1 cellular context compared by ENCODE assay signal in genomic region chr9:125241000-125241862, GRCh38.
TF ChIP-seq lines count a peak whose summit lies in the region.

Gene HSPA5 (minus strand): TSS chr9:125241343. CDS start chr9:125241126, 217 bp downstream.

TF ChIP-seq in WTC11, 78 proteins besides CTCF, POLR2A, EP300 and RAD21 (continued from another document and continues in another):
- TF ChIP-seq ELF4 (CRISPR knock-in tag; IDR thresholded peaks at IDR 0.05; ENCODE audit: low read depth): no peak
- TF ChIP-seq EMX1 (CRISPR knock-in tag; IDR thresholded peaks at IDR 0.05): no peak
- TF ChIP-seq, protein P1, sequence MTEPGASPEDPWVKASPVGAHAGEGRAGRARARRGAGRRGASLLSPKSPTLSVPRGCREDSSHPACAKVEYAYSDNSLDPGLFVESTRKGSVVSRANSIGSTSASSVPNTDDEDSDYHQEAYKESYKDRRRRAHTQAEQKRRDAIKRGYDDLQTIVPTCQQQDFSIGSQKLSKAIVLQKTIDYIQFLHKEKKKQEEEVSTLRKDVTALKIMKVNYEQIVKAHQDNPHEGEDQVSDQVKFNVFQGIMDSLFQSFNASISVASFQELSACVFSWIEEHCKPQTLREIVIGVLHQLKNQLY (CRISPR knock-in tag; IDR thresholded peaks at IDR 0.05): no peak
- no peak for TF ChIP-seq ZBTB21 (CRISPR knock-in tag; IDR thresholded peaks at IDR 0.05; ENCODE audit: borderline replicate concordance)
- peak; percentile 59; the same call in 1 of the 2 replicates for TF ChIP-seq NFE2L1 (CRISPR knock-in tag; IDR thresholded peaks at IDR 0.05)
- TF ChIP-seq, protein P2, sequence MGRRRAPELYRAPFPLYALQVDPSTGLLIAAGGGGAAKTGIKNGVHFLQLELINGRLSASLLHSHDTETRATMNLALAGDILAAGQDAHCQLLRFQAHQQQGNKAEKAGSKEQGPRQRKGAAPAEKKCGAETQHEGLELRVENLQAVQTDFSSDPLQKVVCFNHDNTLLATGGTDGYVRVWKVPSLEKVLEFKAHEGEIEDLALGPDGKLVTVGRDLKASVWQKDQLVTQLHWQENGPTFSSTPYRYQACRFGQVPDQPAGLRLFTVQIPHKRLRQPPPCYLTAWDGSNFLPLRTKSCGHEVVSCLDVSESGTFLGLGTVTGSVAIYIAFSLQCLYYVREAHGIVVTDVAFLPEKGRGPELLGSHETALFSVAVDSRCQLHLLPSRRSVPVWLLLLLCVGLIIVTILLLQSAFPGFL (CRISPR knock-in tag; IDR thresholded peaks at IDR 0.05; ENCODE audit: borderline replicate concordance): no peak
- TF ChIP-seq CBFB (CRISPR knock-in tag; IDR thresholded peaks at IDR 0.05; ENCODE audit: low read depth): no peak
- no peak for TF ChIP-seq AFF4 (CRISPR knock-in tag; IDR thresholded peaks at IDR 0.05; ENCODE audit: borderline replicate concordance)
- no peak for TF ChIP-seq ESRRA (CRISPR knock-in tag; IDR thresholded peaks at IDR 0.05; ENCODE audit: borderline replicate concordance)
- TF ChIP-seq, protein P3, sequence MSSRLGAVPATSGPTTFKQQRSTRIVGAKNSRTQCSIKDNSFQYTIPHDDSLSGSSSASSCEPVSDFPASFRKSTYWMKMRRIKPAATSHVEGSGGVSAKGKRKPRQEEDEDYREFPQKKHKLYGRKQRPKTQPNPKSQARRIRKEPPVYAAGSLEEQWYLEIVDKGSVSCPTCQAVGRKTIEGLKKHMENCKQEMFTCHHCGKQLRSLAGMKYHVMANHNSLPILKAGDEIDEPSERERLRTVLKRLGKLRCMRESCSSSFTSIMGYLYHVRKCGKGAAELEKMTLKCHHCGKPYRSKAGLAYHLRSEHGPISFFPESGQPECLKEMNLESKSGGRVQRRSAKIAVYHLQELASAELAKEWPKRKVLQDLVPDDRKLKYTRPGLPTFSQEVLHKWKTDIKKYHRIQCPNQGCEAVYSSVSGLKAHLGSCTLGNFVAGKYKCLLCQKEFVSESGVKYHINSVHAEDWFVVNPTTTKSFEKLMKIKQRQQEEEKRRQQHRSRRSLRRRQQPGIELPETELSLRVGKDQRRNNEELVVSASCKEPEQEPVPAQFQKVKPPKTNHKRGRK (CRISPR knock-in tag; IDR thresholded peaks at IDR 0.05; ENCODE audit: borderline replicate concordance): no peak
- TF ChIP-seq ATF1 (CRISPR knock-in tag; IDR thresholded peaks at IDR 0.05): peak; percentile 38
- TF ChIP-seq, protein P4, sequence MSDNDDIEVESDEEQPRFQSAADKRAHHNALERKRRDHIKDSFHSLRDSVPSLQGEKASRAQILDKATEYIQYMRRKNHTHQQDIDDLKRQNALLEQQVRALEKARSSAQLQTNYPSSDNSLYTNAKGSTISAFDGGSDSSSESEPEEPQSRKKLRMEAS (CRISPR knock-in tag; IDR thresholded peaks at IDR 0.05): peak; percentile 54; the same call in 1 of the 2 replicates
- TF ChIP-seq PRRX2 (CRISPR knock-in tag; IDR thresholded peaks at IDR 0.05): peak; percentile 52; the same call in 1 of the 2 replicates
- TF ChIP-seq, protein P5, sequence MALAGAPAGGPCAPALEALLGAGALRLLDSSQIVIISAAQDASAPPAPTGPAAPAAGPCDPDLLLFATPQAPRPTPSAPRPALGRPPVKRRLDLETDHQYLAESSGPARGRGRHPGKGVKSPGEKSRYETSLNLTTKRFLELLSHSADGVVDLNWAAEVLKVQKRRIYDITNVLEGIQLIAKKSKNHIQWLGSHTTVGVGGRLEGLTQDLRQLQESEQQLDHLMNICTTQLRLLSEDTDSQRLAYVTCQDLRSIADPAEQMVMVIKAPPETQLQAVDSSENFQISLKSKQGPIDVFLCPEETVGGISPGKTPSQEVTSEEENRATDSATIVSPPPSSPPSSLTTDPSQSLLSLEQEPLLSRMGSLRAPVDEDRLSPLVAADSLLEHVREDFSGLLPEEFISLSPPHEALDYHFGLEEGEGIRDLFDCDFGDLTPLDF (CRISPR knock-in tag; IDR thresholded peaks at IDR 0.05): no peak
- no peak for TF ChIP-seq ZMAT4 (CRISPR knock-in tag; IDR thresholded peaks at IDR 0.05)
- TF ChIP-seq, protein P6, sequence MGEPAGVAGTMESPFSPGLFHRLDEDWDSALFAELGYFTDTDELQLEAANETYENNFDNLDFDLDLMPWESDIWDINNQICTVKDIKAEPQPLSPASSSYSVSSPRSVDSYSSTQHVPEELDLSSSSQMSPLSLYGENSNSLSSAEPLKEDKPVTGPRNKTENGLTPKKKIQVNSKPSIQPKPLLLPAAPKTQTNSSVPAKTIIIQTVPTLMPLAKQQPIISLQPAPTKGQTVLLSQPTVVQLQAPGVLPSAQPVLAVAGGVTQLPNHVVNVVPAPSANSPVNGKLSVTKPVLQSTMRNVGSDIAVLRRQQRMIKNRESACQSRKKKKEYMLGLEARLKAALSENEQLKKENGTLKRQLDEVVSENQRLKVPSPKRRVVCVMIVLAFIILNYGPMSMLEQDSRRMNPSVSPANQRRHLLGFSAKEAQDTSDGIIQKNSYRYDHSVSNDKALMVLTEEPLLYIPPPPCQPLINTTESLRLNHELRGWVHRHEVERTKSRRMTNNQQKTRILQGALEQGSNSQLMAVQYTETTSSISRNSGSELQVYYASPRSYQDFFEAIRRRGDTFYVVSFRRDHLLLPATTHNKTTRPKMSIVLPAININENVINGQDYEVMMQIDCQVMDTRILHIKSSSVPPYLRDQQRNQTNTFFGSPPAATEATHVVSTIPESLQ (CRISPR knock-in tag; IDR thresholded peaks at IDR 0.05): no peak
- TF ChIP-seq ZNF263 (CRISPR knock-in tag; IDR thresholded peaks at IDR 0.05; ENCODE audit: low read depth): no peak
- TF ChIP-seq ZNF138 (CRISPR knock-in tag; conservative IDR thresholded peaks at IDR 0.05): no peak
- TF ChIP-seq, protein P7, sequence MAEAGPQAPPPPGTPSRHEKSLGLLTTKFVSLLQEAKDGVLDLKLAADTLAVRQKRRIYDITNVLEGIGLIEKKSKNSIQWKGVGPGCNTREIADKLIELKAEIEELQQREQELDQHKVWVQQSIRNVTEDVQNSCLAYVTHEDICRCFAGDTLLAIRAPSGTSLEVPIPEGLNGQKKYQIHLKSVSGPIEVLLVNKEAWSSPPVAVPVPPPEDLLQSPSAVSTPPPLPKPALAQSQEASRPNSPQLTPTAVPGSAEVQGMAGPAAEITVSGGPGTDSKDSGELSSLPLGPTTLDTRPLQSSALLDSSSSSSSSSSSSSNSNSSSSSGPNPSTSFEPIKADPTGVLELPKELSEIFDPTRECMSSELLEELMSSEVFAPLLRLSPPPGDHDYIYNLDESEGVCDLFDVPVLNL (CRISPR knock-in tag; IDR thresholded peaks at IDR 0.05; ENCODE audit: borderline replicate concordance, low read depth): no peak
- no peak for TF ChIP-seq CREB1 (CRISPR knock-in tag; IDR thresholded peaks at IDR 0.05)
- TF ChIP-seq SMAD4 (CRISPR knock-in tag; IDR thresholded peaks at IDR 0.05): no peak; the same call in 1 of the 2 replicates
- TF ChIP-seq ZNF396 (CRISPR knock-in tag; IDR thresholded peaks at IDR 0.05; ENCODE audit: borderline replicate concordance): no peak
- TF ChIP-seq ZNF121 (CRISPR knock-in tag; IDR thresholded peaks at IDR 0.05): no peak
- TF ChIP-seq, protein P8, sequence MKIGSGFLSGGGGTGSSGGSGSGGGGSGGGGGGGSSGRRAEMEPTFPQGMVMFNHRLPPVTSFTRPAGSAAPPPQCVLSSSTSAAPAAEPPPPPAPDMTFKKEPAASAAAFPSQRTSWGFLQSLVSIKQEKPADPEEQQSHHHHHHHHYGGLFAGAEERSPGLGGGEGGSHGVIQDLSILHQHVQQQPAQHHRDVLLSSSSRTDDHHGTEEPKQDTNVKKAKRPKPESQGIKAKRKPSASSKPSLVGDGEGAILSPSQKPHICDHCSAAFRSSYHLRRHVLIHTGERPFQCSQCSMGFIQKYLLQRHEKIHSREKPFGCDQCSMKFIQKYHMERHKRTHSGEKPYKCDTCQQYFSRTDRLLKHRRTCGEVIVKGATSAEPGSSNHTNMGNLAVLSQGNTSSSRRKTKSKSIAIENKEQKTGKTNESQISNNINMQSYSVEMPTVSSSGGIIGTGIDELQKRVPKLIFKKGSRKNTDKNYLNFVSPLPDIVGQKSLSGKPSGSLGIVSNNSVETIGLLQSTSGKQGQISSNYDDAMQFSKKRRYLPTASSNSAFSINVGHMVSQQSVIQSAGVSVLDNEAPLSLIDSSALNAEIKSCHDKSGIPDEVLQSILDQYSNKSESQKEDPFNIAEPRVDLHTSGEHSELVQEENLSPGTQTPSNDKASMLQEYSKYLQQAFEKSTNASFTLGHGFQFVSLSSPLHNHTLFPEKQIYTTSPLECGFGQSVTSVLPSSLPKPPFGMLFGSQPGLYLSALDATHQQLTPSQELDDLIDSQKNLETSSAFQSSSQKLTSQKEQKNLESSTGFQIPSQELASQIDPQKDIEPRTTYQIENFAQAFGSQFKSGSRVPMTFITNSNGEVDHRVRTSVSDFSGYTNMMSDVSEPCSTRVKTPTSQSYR (CRISPR knock-in tag; IDR thresholded peaks at IDR 0.05): no peak
- no peak; the same call in 1 of the 2 replicates for TF ChIP-seq GABPB1 (CRISPR knock-in tag; IDR thresholded peaks at IDR 0.05)
- TF ChIP-seq PRDM15 (CRISPR knock-in tag; IDR thresholded peaks at IDR 0.05): no peak
- no peak for TF ChIP-seq RORB (CRISPR knock-in tag; IDR thresholded peaks at IDR 0.05)
- 0 out of 2 replicates have a peak, but pooled peaks have one; percentile 35 for TF ChIP-seq NFATC4 (CRISPR knock-in tag; IDR thresholded peaks at IDR 0.05)
- TF ChIP-seq GRHL2 (CRISPR knock-in tag; IDR thresholded peaks at IDR 0.05; ENCODE audit: insufficient replicate concordance, severe bottlenecking): no peak
- no peak for TF ChIP-seq KAT7 (CRISPR knock-in tag; IDR thresholded peaks at IDR 0.05; ENCODE audit: borderline replicate concordance)
- TF ChIP-seq, protein P9, sequence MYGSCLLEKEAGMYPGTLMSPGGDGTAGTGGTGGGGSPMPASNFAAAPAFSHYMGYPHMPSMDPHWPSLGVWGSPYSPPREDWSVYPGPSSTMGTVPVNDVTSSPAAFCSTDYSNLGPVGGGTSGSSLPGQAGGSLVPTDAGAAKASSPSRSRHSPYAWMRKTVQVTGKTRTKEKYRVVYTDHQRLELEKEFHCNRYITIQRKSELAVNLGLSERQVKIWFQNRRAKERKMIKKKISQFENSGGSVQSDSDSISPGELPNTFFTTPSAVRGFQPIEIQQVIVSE (CRISPR knock-in tag; IDR thresholded peaks at IDR 0.05; ENCODE audit: borderline replicate concordance): no peak
- peak; percentile 84; the same call in 1 of the 2 replicates for TF ChIP-seq CREM (CRISPR knock-in tag; IDR thresholded peaks at IDR 0.05)
- TF ChIP-seq, protein P10, sequence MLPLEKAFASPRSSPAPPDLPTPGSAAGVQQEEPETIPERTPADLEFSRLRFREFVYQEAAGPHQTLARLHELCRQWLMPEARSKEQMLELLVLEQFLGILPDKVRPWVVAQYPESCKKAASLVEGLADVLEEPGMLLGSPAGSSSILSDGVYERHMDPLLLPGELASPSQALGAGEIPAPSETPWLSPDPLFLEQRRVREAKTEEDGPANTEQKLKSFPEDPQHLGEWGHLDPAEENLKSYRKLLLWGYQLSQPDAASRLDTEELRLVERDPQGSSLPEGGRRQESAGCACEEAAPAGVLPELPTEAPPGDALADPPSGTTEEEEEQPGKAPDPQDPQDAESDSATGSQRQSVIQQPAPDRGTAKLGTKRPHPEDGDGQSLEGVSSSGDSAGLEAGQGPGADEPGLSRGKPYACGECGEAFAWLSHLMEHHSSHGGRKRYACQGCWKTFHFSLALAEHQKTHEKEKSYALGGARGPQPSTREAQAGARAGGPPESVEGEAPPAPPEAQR (CRISPR knock-in tag; IDR thresholded peaks at IDR 0.05): no peak
